10 cellular contexts compared by ENCODE assay signal in genomic region chr11:117998201-117998579, GRCh38. TPM values are rescaled to one million over a fixed set of nuclear protein-coding genes. Genes with fewer than 3 reads are reported as not detected.
A peak's percentile ranks its signal among the peaks of the same experiment; 100 is the strongest.
DNase-seq lines count a peak whose midpoint lies in the region; ATAC-seq lines count a peak whose summit lies in the region.
"Had no signal": no experiment of that assay in that cellular context is flagged by ENCODE, and none has a peak within 500 bp of the region (broad histone marks: within the 10 kb centered on the region; RNA-seq: fewer than 3 reads in every experiment).

No MANE protein-coding gene starts in this region.

- H3K9me3 ChIP-seq in effector memory CD4-positive, alpha-beta T cell (ENCODE audit: control insufficient read depth, low read length), result no peaks in the 10 kb centered on the region

- DNase-seq in effector memory CD4-positive, alpha-beta T cell, result no peak
- DNase-seq in cardiac septum (ENCODE audit: low spot score), result no peak
- no peak for DNase-seq in hepatic stellate cell (ENCODE audit: low spot score)
- DNase-seq: anterior cingulate cortex, mammary epithelial cell had no signal

- H3K36me3 ChIP-seq in effector memory CD4-positive, alpha-beta T cell (ENCODE audit: control insufficient read depth, insufficient read depth, low read length), result peaks cover 73% of the 10 kb centered on the region

- peak overlapping the region; percentile 29 for H3K27ac ChIP-seq in effector memory CD4-positive, alpha-beta T cell (ENCODE audit: insufficient read depth, low read length, poor library complexity, severe bottlenecking)

- H3K27me3 ChIP-seq in effector memory CD4-positive, alpha-beta T cell (replicated peaks; ENCODE audit: control insufficient read depth, insufficient read depth, low read length, poor library complexity, severe bottlenecking), result no peaks in the 10 kb centered on the region

- intact Hi-C loops in cardiac septum (cut with DNase I), result no loop called here

- ATAC-seq in GM18858 (IDR thresholded peaks at IDR 0.05; ENCODE audit: unreplicated experiment) (peak; percentile 87), GM21515 (IDR thresholded peaks at IDR 0.05; ENCODE audit: unreplicated experiment) (peak; percentile 52), HG03280 (IDR thresholded peaks at IDR 0.05; ENCODE audit: unreplicated experiment) (peak; percentile 68), HG02884 (IDR thresholded peaks at IDR 0.05; ENCODE audit: unreplicated experiment) (no peak), GM19324 (IDR thresholded peaks at IDR 0.05; ENCODE audit: low FRiP score, unreplicated experiment) (no peak)

- H3K4me3 ChIP-seq in effector memory CD4-positive, alpha-beta T cell (ENCODE audit: insufficient read depth, low read depth, low read length, poor library complexity, severe bottlenecking), result no peak overlapping the region

- peaks cover 85% of the 10 kb centered on the region for H3K4me1 ChIP-seq in effector memory CD4-positive, alpha-beta T cell (ENCODE audit: control insufficient read depth, insufficient read depth, low read length, poor library complexity, severe bottlenecking)

RNA-seq across cellular contexts. Expression of gene IL10RA, which starts 12.0 kb away (rescaled TPM):
- 3.0 TPM for total RNA-seq in cardiac septum
- total RNA-seq: mammary epithelial cell had no signal

Comparison
In these comparisons a context has a peak if more than half of its experiments do, and no peak if none do; other contexts are left out.
1. ATAC-seq: peak in GM18858 (single experiment), GM21515 (single experiment) and HG03280 (single experiment); none in HG02884 (single experiment) and GM19324 (single experiment).